In the genomic region with DNA sequence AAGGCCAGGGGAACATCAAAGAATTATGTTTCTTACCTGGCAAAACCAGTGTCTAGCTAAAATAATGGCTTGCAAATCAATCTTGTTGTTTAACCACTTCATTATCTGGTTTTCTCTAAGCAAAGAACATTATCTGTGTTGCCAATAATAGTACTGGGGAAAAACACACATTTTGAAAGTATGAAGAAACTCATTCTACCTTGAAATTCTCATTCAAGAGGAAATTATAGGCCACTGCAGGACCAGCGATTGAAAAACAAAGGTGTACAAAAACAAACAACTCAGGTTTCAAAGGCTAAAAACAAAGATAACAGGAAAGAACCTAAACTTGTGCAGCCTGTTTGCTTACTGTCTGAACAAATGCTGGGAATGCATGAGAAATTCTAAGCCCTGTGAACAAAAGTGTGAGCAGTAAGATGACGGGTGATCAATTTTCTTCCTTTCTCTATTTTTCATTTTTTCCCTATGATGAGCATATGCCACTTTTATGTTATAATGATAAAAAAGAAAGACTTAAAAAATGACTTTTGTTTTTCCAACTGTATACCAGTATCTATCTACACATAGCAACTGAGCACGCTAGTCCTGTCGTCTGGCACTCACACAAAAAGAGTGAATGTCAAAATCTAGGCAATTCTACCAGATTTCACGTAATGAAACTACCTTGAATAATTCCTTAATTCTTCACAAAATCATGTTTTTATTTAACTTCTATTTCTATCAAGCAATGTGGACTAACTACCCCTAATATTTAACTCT, we compare ENCODE assay signal across 1 cellular context.
TF ChIP-seq lines count a peak whose summit lies in the region.

No MANE protein-coding gene starts in this region.

TF ChIP-seq in HepG2, 621 proteins besides CTCF, POLR2A, EP300 and RAD21 (continued from another document and continues in another):
- TF ChIP-seq NR2F1 (CRISPR knock-in tag; IDR thresholded peaks at IDR 0.05) (peak in 1 of 2 experiments; percentile 73; a peak in 2 of 4 replicates), FOXA3 (CRISPR knock-in tag; IDR thresholded peaks at IDR 0.05) (peak; percentile 98), NFYC (CRISPR knock-in tag; IDR thresholded peaks at IDR 0.05) (peak; percentile 45), ZNF335 (CRISPR knock-in tag; IDR thresholded peaks at IDR 0.05) (peak; percentile 23; the same call in 1 of the 2 replicates), ADNP (CRISPR knock-in tag; IDR thresholded peaks at IDR 0.05) (no peak), CEBPB (IDR thresholded peaks at IDR 0.05; ENCODE audit: borderline replicate concordance, low read depth, low read length) (peak; percentile 32; the same call in 1 of the 2 replicates), ZNF138 (CRISPR knock-in tag; IDR thresholded peaks at IDR 0.05; ENCODE audit: low read depth) (no peak), ZNF33B (CRISPR knock-in tag; IDR thresholded peaks at IDR 0.05) (no peak), RNF2 (conservative IDR thresholded peaks at IDR 0.05; ENCODE audit: low read depth) (no peak), CREM (IDR thresholded peaks at IDR 0.05) (peak; percentile 95), CREM (CRISPR knock-in tag; IDR thresholded peaks at IDR 0.05) (no peak), ZNF326 (CRISPR knock-in tag; IDR thresholded peaks at IDR 0.05; ENCODE audit: borderline replicate concordance) (no peak), PITX1 (CRISPR knock-in tag; IDR thresholded peaks at IDR 0.05) (peak; percentile 89), ZNF749 (CRISPR knock-in tag; IDR thresholded peaks at IDR 0.05; ENCODE audit: borderline replicate concordance) (peak; percentile 64; the same call in 1 of the 2 replicates), U2AF1 (optimal IDR thresholded peaks at IDR 0.05; ENCODE audit: low read depth, low read length) (no peak), TEAD3 (CRISPR knock-in tag; optimal IDR thresholded peaks at IDR 0.05; ENCODE audit: borderline replicate concordance) (peak; percentile 97), TOE1 (CRISPR knock-in tag; IDR thresholded peaks at IDR 0.05) (peak; percentile 89; the same call in 1 of the 2 replicates), ZBTB3 (CRISPR knock-in tag; IDR thresholded peaks at IDR 0.05; ENCODE audit: borderline replicate concordance, low read depth) (no peak), SP5 (CRISPR knock-in tag; IDR thresholded peaks at IDR 0.05; ENCODE audit: borderline replicate concordance, low read depth) (peak; percentile 71; the same call in 1 of the 2 replicates), NR2F6 (IDR thresholded peaks at IDR 0.05) (peak; percentile 80), NR2F6 (CRISPR knock-in tag; IDR thresholded peaks at IDR 0.05) (peak; percentile 79; the same call in 1 of the 2 replicates), GATAD2A (CRISPR knock-in tag; IDR thresholded peaks at IDR 0.05) (peak; percentile 98), FOXA1 (IDR thresholded peaks at IDR 0.05) (peak; percentile 89), FOXA1 (CRISPR knock-in tag; IDR thresholded peaks at IDR 0.05) (peak; percentile 95), ZNF329 (CRISPR knock-in tag; IDR thresholded peaks at IDR 0.05; ENCODE audit: low read depth) (no peak), MTF1 (CRISPR knock-in tag; IDR thresholded peaks at IDR 0.05) (no peak), PHF8 (CRISPR knock-in tag; IDR thresholded peaks at IDR 0.05) (peak; percentile 37; the same call in 1 of the 2 replicates), TMF1 (CRISPR knock-in tag; IDR thresholded peaks at IDR 0.05; ENCODE audit: low read depth) (no peak; the same call in 1 of the 2 replicates), TOPORS (CRISPR knock-in tag; IDR thresholded peaks at IDR 0.05) (no peak), RFX3 (CRISPR knock-in tag; IDR thresholded peaks at IDR 0.05) (0 out of 2 replicates have a peak, but pooled peaks have one; percentile 5), ZNF564 (CRISPR knock-in tag; IDR thresholded peaks at IDR 0.05) (no peak), KMT2B (CRISPR knock-in tag; IDR thresholded peaks at IDR 0.05) (0 out of 2 replicates have a peak, but pooled peaks have one; percentile 19)
- TF ChIP-seq, protein P1, sequence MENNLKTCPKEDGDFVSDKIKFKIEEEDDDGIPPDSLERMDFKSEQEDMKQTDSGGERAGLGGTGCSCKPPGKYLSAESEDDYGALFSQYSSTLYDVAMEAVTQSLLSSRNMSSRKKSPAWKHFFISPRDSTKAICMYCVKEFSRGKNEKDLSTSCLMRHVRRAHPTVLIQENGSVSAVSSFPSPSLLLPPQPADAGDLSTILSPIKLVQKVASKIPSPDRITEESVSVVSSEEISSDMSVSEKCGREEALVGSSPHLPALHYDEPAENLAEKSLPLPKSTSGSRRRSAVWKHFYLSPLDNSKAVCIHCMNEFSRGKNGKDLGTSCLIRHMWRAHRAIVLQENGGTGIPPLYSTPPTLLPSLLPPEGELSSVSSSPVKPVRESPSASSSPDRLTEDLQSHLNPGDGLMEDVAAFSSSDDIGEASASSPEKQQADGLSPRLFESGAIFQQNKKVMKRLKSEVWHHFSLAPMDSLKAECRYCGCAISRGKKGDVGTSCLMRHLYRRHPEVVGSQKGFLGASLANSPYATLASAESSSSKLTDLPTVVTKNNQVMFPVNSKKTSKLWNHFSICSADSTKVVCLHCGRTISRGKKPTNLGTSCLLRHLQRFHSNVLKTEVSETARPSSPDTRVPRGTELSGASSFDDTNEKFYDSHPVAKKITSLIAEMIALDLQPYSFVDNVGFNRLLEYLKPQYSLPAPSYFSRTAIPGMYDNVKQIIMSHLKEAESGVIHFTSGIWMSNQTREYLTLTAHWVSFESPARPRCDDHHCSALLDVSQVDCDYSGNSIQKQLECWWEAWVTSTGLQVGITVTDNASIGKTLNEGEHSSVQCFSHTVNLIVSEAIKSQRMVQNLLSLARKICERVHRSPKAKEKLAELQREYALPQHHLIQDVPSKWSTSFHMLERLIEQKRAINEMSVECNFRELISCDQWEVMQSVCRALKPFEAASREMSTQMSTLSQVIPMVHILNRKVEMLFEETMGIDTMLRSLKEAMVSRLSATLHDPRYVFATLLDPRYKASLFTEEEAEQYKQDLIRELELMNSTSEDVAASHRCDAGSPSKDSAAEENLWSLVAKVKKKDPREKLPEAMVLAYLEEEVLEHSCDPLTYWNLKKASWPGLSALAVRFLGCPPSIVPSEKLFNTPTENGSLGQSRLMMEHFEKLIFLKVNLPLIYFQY (CRISPR knock-in tag; IDR thresholded peaks at IDR 0.05; ENCODE audit: borderline replicate concordance), result peak; percentile 78; the same call in 1 of the 2 replicates
- TF ChIP-seq, protein P2, sequence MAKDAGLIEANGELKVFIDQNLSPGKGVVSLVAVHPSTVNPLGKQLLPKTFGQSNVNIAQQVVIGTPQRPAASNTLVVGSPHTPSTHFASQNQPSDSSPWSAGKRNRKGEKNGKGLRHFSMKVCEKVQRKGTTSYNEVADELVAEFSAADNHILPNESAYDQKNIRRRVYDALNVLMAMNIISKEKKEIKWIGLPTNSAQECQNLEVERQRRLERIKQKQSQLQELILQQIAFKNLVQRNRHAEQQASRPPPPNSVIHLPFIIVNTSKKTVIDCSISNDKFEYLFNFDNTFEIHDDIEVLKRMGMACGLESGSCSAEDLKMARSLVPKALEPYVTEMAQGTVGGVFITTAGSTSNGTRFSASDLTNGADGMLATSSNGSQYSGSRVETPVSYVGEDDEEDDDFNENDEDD (CRISPR knock-in tag; IDR thresholded peaks at IDR 0.05; ENCODE audit: borderline replicate concordance), result peak; percentile 38; the same call in 1 of the 2 replicates
- TF ChIP-seq, protein P3, sequence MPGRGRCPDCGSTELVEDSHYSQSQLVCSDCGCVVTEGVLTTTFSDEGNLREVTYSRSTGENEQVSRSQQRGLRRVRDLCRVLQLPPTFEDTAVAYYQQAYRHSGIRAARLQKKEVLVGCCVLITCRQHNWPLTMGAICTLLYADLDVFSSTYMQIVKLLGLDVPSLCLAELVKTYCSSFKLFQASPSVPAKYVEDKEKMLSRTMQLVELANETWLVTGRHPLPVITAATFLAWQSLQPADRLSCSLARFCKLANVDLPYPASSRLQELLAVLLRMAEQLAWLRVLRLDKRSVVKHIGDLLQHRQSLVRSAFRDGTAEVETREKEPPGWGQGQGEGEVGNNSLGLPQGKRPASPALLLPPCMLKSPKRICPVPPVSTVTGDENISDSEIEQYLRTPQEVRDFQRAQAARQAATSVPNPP (CRISPR knock-in tag; IDR thresholded peaks at IDR 0.05), result peak; percentile 58; the same call in 1 of the 2 replicates
- TF ChIP-seq, protein P4, sequence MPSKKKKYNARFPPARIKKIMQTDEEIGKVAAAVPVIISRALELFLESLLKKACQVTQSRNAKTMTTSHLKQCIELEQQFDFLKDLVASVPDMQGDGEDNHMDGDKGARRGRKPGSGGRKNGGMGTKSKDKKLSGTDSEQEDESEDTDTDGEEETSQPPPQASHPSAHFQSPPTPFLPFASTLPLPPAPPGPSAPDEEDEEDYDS (CRISPR knock-in tag; IDR thresholded peaks at IDR 0.05), result peak; percentile 72
- TF ChIP-seq, protein P5, sequence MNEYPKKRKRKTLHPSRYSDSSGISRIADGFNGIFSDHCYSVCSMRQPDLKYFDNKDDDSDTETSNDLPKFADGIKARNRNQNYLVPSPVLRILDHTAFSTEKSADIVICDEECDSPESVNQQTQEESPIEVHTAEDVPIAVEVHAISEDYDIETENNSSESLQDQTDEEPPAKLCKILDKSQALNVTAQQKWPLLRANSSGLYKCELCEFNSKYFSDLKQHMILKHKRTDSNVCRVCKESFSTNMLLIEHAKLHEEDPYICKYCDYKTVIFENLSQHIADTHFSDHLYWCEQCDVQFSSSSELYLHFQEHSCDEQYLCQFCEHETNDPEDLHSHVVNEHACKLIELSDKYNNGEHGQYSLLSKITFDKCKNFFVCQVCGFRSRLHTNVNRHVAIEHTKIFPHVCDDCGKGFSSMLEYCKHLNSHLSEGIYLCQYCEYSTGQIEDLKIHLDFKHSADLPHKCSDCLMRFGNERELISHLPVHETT (CRISPR knock-in tag; conservative IDR thresholded peaks at IDR 0.05), result peak; percentile 62; the same call in 1 of the 2 replicates
- TF ChIP-seq, protein P6, sequence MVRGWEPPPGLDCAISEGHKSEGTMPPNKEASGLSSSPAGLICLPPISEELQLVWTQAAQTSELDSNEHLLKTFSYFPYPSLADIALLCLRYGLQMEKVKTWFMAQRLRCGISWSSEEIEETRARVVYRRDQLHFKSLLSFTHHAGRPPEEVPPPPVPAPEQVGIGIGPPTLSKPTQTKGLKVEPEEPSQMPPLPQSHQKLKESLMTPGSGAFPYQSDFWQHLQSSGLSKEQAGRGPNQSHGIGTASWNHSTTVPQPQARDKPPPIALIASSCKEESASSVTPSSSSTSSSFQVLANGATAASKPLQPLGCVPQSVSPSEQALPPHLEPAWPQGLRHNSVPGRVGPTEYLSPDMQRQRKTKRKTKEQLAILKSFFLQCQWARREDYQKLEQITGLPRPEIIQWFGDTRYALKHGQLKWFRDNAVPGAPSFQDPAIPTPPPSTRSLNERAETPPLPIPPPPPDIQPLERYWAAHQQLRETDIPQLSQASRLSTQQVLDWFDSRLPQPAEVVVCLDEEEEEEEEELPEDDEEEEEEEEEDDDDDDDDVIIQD (CRISPR knock-in tag; IDR thresholded peaks at IDR 0.05; ENCODE audit: low read depth), result peak; percentile 88
- TF ChIP-seq, protein P7, sequence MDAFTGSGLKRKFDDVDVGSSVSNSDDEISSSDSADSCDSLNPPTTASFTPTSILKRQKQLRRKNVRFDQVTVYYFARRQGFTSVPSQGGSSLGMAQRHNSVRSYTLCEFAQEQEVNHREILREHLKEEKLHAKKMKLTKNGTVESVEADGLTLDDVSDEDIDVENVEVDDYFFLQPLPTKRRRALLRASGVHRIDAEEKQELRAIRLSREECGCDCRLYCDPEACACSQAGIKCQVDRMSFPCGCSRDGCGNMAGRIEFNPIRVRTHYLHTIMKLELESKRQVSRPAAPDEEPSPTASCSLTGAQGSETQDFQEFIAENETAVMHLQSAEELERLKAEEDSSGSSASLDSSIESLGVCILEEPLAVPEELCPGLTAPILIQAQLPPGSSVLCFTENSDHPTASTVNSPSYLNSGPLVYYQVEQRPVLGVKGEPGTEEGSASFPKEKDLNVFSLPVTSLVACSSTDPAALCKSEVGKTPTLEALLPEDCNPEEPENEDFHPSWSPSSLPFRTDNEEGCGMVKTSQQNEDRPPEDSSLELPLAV (CRISPR knock-in tag; conservative IDR thresholded peaks at IDR 0.05; ENCODE audit: low read depth), result no peak
- TF ChIP-seq, protein P8, sequence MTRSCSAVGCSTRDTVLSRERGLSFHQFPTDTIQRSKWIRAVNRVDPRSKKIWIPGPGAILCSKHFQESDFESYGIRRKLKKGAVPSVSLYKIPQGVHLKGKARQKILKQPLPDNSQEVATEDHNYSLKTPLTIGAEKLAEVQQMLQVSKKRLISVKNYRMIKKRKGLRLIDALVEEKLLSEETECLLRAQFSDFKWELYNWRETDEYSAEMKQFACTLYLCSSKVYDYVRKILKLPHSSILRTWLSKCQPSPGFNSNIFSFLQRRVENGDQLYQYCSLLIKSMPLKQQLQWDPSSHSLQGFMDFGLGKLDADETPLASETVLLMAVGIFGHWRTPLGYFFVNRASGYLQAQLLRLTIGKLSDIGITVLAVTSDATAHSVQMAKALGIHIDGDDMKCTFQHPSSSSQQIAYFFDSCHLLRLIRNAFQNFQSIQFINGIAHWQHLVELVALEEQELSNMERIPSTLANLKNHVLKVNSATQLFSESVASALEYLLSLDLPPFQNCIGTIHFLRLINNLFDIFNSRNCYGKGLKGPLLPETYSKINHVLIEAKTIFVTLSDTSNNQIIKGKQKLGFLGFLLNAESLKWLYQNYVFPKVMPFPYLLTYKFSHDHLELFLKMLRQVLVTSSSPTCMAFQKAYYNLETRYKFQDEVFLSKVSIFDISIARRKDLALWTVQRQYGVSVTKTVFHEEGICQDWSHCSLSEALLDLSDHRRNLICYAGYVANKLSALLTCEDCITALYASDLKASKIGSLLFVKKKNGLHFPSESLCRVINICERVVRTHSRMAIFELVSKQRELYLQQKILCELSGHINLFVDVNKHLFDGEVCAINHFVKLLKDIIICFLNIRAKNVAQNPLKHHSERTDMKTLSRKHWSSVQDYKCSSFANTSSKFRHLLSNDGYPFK (CRISPR knock-in tag; IDR thresholded peaks at IDR 0.05; ENCODE audit: borderline replicate concordance), result no peak
- TF ChIP-seq, protein P9, sequence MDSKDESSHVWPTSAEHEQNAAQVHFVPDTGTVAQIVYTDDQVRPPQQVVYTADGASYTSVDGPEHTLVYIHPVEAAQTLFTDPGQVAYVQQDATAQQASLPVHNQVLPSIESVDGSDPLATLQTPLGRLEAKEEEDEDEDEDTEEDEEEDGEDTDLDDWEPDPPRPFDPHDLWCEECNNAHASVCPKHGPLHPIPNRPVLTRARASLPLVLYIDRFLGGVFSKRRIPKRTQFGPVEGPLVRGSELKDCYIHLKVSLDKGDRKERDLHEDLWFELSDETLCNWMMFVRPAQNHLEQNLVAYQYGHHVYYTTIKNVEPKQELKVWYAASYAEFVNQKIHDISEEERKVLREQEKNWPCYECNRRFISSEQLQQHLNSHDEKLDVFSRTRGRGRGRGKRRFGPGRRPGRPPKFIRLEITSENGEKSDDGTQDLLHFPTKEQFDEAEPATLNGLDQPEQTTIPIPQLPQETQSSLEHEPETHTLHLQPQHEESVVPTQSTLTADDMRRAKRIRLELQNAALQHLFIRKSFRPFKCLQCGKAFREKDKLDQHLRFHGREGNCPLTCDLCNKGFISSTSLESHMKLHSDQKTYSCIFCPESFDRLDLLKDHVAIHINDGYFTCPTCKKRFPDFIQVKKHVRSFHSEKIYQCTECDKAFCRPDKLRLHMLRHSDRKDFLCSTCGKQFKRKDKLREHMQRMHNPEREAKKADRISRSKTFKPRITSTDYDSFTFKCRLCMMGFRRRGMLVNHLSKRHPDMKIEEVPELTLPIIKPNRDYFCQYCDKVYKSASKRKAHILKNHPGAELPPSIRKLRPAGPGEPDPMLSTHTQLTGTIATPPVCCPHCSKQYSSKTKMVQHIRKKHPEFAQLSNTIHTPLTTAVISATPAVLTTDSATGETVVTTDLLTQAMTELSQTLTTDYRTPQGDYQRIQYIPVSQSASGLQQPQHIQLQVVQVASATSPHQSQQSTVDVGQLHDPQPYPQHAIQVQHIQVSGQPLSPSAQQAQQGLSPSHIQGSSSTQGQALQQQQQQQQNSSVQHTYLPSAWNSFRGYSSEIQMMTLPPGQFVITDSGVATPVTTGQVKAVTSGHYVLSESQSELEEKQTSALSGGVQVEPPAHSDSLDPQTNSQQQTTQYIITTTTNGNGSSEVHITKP (CRISPR knock-in tag; IDR thresholded peaks at IDR 0.05; ENCODE audit: low read depth), result peak; percentile 36; the same call in 1 of the 2 replicates
